ENCODE assay signal across 14 cellular contexts in genomic region chr12:54329756-54330155, GRCh38. TPM values are rescaled to one million over a fixed set of nuclear protein-coding genes. Genes with fewer than 3 reads are reported as not detected.
DNase-seq lines count a peak whose midpoint lies in the region; ATAC-seq and TF ChIP-seq lines count a peak whose summit lies in the region.
"Had no signal": no experiment of that assay in that cellular context is flagged by ENCODE, and none has a peak within 500 bp of the region (broad histone marks: within the 10 kb centered on the region; RNA-seq: fewer than 3 reads in every experiment).

No MANE protein-coding gene starts in this region.

- TF ChIP-seq CTCF in Loucy (conservative IDR thresholded peaks at IDR 0.05; ENCODE audit: low read length) (no peak), lower leg skin (IDR thresholded peaks at IDR 0.05) (no peak)

- no peaks in the 10 kb centered on the region for H3F3A ChIP-seq in Loucy (ENCODE audit: low read depth)

- H3K23ac ChIP-seq in neuronal stem cell (ENCODE audit: low read depth, low read length, poor library complexity) = no peak overlapping the region

- H2AK5ac ChIP-seq in neuronal stem cell (ENCODE audit: low read depth, low read length) = no peak overlapping the region

- no peak for ATAC-seq in effector memory CD8-positive, alpha-beta T cell (replicated peaks)

- H3K9me3 ChIP-seq in Loucy (ENCODE audit: insufficient read depth, low read depth, low read length) (no peaks in the 10 kb centered on the region), neuronal stem cell (replicated peaks in 1 of 2; ENCODE audit: control insufficient read depth in 2 of 2, insufficient read depth in 1 of 2, low read depth in 1 of 2, low read length in 2 of 2) (no peaks in the 10 kb centered on the region)
- H3K9me3 ChIP-seq in effector memory CD4-positive, alpha-beta T cell (ENCODE audit: control insufficient read depth, low read length) = no peaks in the 10 kb centered on the region
- H3K9me3 ChIP-seq: SJSA1, thyroid gland had no signal

- H4K91ac ChIP-seq in neuronal stem cell (ENCODE audit: low read depth, low read length, poor library complexity) = no peak overlapping the region

- no peak overlapping the region for H4K8ac ChIP-seq in neuronal stem cell (ENCODE audit: low read depth, low read length)

- peaks cover 46% of the 10 kb centered on the region for H3K79me2 ChIP-seq in Loucy (ENCODE audit: insufficient read depth, low read length)

- no peak overlapping the region for H3K4me2 ChIP-seq in Loucy (ENCODE audit: low read depth, low read length, poor library complexity, severe bottlenecking)
- no peak overlapping the region for H3K4me2 ChIP-seq in neuronal stem cell (ENCODE audit: insufficient read depth, low read length, poor library complexity, severe bottlenecking)

- no peaks in the 10 kb centered on the region for H3K9me2 ChIP-seq in Loucy (replicated peaks; ENCODE audit: low read depth, low read length)

- no peak overlapping the region for H3K4me3 ChIP-seq in Loucy (ENCODE audit: low read length, poor library complexity, severe bottlenecking)
- H3K4me3 ChIP-seq in neuronal stem cell (ENCODE audit: low read length in 2 of 2) = no peak overlapping the region
- no peak overlapping the region for H3K4me3 ChIP-seq in lower leg skin (ENCODE audit: low read depth, poor library complexity, severe bottlenecking)
- no peak overlapping the region for H3K4me3 ChIP-seq in effector memory CD4-positive, alpha-beta T cell (ENCODE audit: insufficient read depth, low read depth, low read length, poor library complexity, severe bottlenecking)
- H3K4me3 ChIP-seq: SJSA1, skin epidermis, thyroid gland had no signal

- peaks cover 11% of the 10 kb centered on the region for H3K36me3 Mint-ChIP-seq in effector memory CD8-positive, alpha-beta T cell (ENCODE audit: insufficient read depth)

- H3K27me3 ChIP-seq in Loucy (ENCODE audit: insufficient read depth, low read length, poor library complexity, severe bottlenecking) = no peaks in the 10 kb centered on the region
- no peaks in the 10 kb centered on the region for H3K27me3 ChIP-seq in neuronal stem cell (ENCODE audit: control insufficient read depth in 3 of 3, insufficient read depth in 3 of 3, low read depth in 1 of 3, low read length in 3 of 3)
- no peaks in the 10 kb centered on the region for H3K27me3 ChIP-seq in effector memory CD4-positive, alpha-beta T cell (replicated peaks; ENCODE audit: control insufficient read depth, insufficient read depth, low read length, poor library complexity, severe bottlenecking)
- H3K27me3 ChIP-seq: SJSA1, thyroid gland had no signal

- H2BK120ac ChIP-seq in neuronal stem cell (ENCODE audit: low read depth, low read length) = no peak overlapping the region

- H3K36me3 ChIP-seq in Loucy (ENCODE audit: insufficient read depth, low read length) (no peaks in the 10 kb centered on the region), neuronal stem cell (replicated peaks in 1 of 2; ENCODE audit: control insufficient read depth in 2 of 2, insufficient read depth in 2 of 2, low read length in 2 of 2) (peaks cover 5 to 27% of the 10 kb centered on the region in 2 donors)
- H3K36me3 ChIP-seq in effector memory CD4-positive, alpha-beta T cell (ENCODE audit: control insufficient read depth, insufficient read depth, low read length) = no peaks in the 10 kb centered on the region
- H3K36me3 ChIP-seq: thyroid gland had no signal

- no peak overlapping the region for H2AFZ ChIP-seq in Loucy (ENCODE audit: low read length)
- H2AFZ ChIP-seq in neuronal stem cell (ENCODE audit: low read length) = no peak overlapping the region

- no peak overlapping the region for H3K4me3 Mint-ChIP-seq in effector memory CD8-positive, alpha-beta T cell

- no CpG with 5 or more reads among the region's 5 CpGs for WGBS in neuronal stem cell (ENCODE audit: extremely low coverage in 2 of 2, insufficient read length in 2 of 2, insufficient replicate concordance in 1 of 2), 2 donors
- WGBS in lower leg skin, 2 donors = 66 to 77% methylated on average over 5 of the region's 5 CpGs

- H3K4me1 Mint-ChIP-seq in effector memory CD8-positive, alpha-beta T cell (ENCODE audit: low read depth in 2 of 2) = peaks cover 42 to 51% of the 10 kb centered on the region in 2 donors

- H3K27ac Mint-ChIP-seq in effector memory CD8-positive, alpha-beta T cell = peak overlapping the region; percentile 61 to 84

- intact Hi-C loops in lower leg skin (cut with DNase I; ENCODE audit: low total_unique reads) = no loop called here

- peak overlapping the region; percentile 59 for H3K18ac ChIP-seq in neuronal stem cell (ENCODE audit: low read length)

- TF ChIP-seq POLR2A in lower leg skin (IDR thresholded peaks at IDR 0.05) = no peak

- H3K9me3 Mint-ChIP-seq in effector memory CD8-positive, alpha-beta T cell = no peaks in the 10 kb centered on the region

- no peak overlapping the region for H3K4ac ChIP-seq in neuronal stem cell (ENCODE audit: low read length)

- H3K14ac ChIP-seq in neuronal stem cell (ENCODE audit: low read length) = no peak overlapping the region

- no peak overlapping the region for H2BK5ac ChIP-seq in neuronal stem cell (ENCODE audit: low read length)

- H3K4me1 ChIP-seq in Loucy (ENCODE audit: insufficient read depth, low read length, poor library complexity, severe bottlenecking) (peaks cover 15% of the 10 kb centered on the region), neuronal stem cell (ENCODE audit: control insufficient read depth in 2 of 2, insufficient read depth in 1 of 2, low read depth in 1 of 2, low read length in 2 of 2) (peaks cover 0 to 1% of the 10 kb centered on the region in 2 donors)
- peaks cover 33% of the 10 kb centered on the region for H3K4me1 ChIP-seq in effector memory CD4-positive, alpha-beta T cell (ENCODE audit: control insufficient read depth, insufficient read depth, low read length, poor library complexity, severe bottlenecking)

- no peak overlapping the region for H3K27ac ChIP-seq in neuronal stem cell (replicated peaks; ENCODE audit: low read length)
- no peak overlapping the region for H3K27ac ChIP-seq in effector memory CD4-positive, alpha-beta T cell (ENCODE audit: insufficient read depth, low read length, poor library complexity, severe bottlenecking)
- H3K27ac ChIP-seq: SJSA1 had no signal

- H3K27me3 Mint-ChIP-seq in effector memory CD8-positive, alpha-beta T cell = no peaks in the 10 kb centered on the region

- no peak overlapping the region for H2BK15ac ChIP-seq in neuronal stem cell (ENCODE audit: low read length)

- H3K79me1 ChIP-seq in neuronal stem cell (ENCODE audit: low read depth, low read length) = peaks cover 5% of the 10 kb centered on the region

- peak; percentile 45 for DNase-seq in EH (ENCODE audit: low read depth)
- DNase-seq in effector memory CD8-positive, alpha-beta T cell = no peak
- DNase-seq in neuronal stem cell (ENCODE audit: low spot score) = no peak
- no peak for DNase-seq in DMS153 treated with DMSO at 0.1 percent for 48 hours (lab: John Stamatoyannopoulos, UW; ENCODE audit: unreplicated experiment)
- DNase-seq in lower leg skin (ENCODE audit: low spot score in 2 of 2) = no peak
- no peak for DNase-seq in SIG-M5 treated with dmso at 0.1 percent for 504 hours (lab: John Stamatoyannopoulos, UW; ENCODE audit: unreplicated experiment)
- no peak for DNase-seq in effector memory CD4-positive, alpha-beta T cell
- DNase-seq: activated gamma-delta T cell, cerebellar nuclear complex, thyroid gland had no signal

- H4K20me1 ChIP-seq in Loucy (ENCODE audit: insufficient read depth, low read length, poor library complexity, severe bottlenecking) = no peaks in the 10 kb centered on the region

- H3K9ac ChIP-seq in Loucy (ENCODE audit: low read depth, low read length, poor library complexity, severe bottlenecking) (peak overlapping the region; percentile 2), neuronal stem cell (ENCODE audit: low read depth, low read length, poor library complexity) (no peak overlapping the region)

- H2BK12ac ChIP-seq in neuronal stem cell (ENCODE audit: low read length) = no peak overlapping the region

RNA-seq across cellular contexts. Expression of gene COPZ1, which starts 4.8 kb away (rescaled TPM):
- polyA plus RNA-seq in neuronal stem cell (2013, experiment 1 of 2) = 188 TPM
- 183 TPM for polyA plus RNA-seq in neuronal stem cell (2013, experiment 2 of 2)
- 10 to 100 TPM; 55.6 to 86.5 (median 69.4) TPM for total RNA-seq in lower leg skin

RNA-seq across cellular contexts. Expression of gene NFE2, which starts 28.9 kb away (rescaled TPM):
- polyA plus RNA-seq in neuronal stem cell (2013, experiment 1 of 2) = 2.4 TPM
- 2.5 TPM for polyA plus RNA-seq in neuronal stem cell (2013, experiment 2 of 2)
- 10 to 100 TPM in 2 of 4 donors, 1 to 10 TPM in 2; 2.5 to 18.6 (median 8.1) TPM for total RNA-seq in lower leg skin
- total RNA-seq: SJSA1 had no signal

RNA-seq across cellular contexts. Expression of gene GPR84, which starts 34.5 kb away (rescaled TPM):
- polyA plus RNA-seq in neuronal stem cell (2013, experiment 1 of 2) = 0.03 TPM
- polyA plus RNA-seq in neuronal stem cell (2013, experiment 2 of 2) = 0.04 TPM
- under 1 TPM in 1 of 4 donors, not detected in 3; 0.42 TPM for total RNA-seq in lower leg skin
- total RNA-seq: myocyte, SJSA1 had no signal

RNA-seq across cellular contexts. Expression of gene HNRNPA1, which starts 49.2 kb away (rescaled TPM):
- 3,971 TPM for polyA plus RNA-seq in neuronal stem cell (2013, experiment 1 of 2)
- polyA plus RNA-seq in neuronal stem cell (2013, experiment 2 of 2) = 3,933 TPM
- total RNA-seq in lower leg skin = 100 to 1,000 TPM; 246 to 840 (median 399) TPM

RNA-seq across cellular contexts. Expression of gene CBX5, which starts 49.8 kb away (rescaled TPM):
- 162 TPM for polyA plus RNA-seq in neuronal stem cell (2013, experiment 1 of 2)
- polyA plus RNA-seq in neuronal stem cell (2013, experiment 2 of 2) = 170 TPM
- 10 to 100 TPM; 13.2 to 26.4 (median 20.4) TPM for total RNA-seq in lower leg skin
